In genomic region chr3:57093489-57093888, GRCh38 we compare ENCODE assay signal across 20 cellular contexts. TPM values are rescaled to one million over a fixed set of nuclear protein-coding genes. Genes with fewer than 3 reads are reported as not detected.
A peak's percentile ranks its signal among the peaks of the same experiment; 100 is the strongest.
DNase-seq lines count a peak whose midpoint lies in the region; ATAC-seq, FAIRE-seq and TF ChIP-seq lines count a peak whose summit lies in the region.
"Had no signal": no experiment of that assay in that cellular context is flagged by ENCODE, and none has a peak within 500 bp of the region (broad histone marks: within the 10 kb centered on the region; RNA-seq: fewer than 3 reads in every experiment).

No MANE protein-coding gene starts in this region.

- no TSS peak for BruUV-seq in K562 (replicated peaks; lab: Mats Ljungman, UMichigan)

- H3F3A ChIP-seq in OCI-LY1 (ENCODE audit: insufficient read depth, low read length), result no peaks in the 10 kb centered on the region

- H3K27me3 Mint-ChIP-seq in nephron (ENCODE audit: low read depth), result no peaks in the 10 kb centered on the region
- H3K27me3 Mint-ChIP-seq: CD4-positive, CD25-positive, alpha-beta regulatory T cell had no signal

- no peak for ATAC-seq in K562
- ATAC-seq in HG02642 (IDR thresholded peaks at IDR 0.05; ENCODE audit: poor library complexity, unreplicated experiment), result no peak
- ATAC-seq in GM21717 (IDR thresholded peaks at IDR 0.05; ENCODE audit: unreplicated experiment), result no peak

- DNase-seq in GM20000 (ENCODE audit: low spot score) (no peak), K562 (ENCODE audit: extremely low read depth in 1 of 4, low spot score in 3 of 4) (no peak), NCI-H146 treated with DMSO at 0.1 percent for 48 hours (lab: John Stamatoyannopoulos, UW; ENCODE audit: unreplicated experiment) (no peak)
- DNase-seq: ACHN; Calu3; CD4-positive, CD25-positive, alpha-beta regulatory T cell; DMS79; KBM-7; MM.1S; NCI-H1105; NCI-H187; NCI-H446; Peyer's patch; SHP77 had no signal

- TF ChIP-seq RAD21 in K562 (CRISPR knock-in tag; conservative IDR thresholded peaks at IDR 0.05 in 1 of 2, IDR thresholded peaks at IDR 0.05 in 1 of 2), result peak in 1 of 2 experiments; percentile 48; a peak in 2 of 4 replicates

- H3K4me1 Mint-ChIP-seq in nephron, result peaks cover 71% of the 10 kb centered on the region

- no peak overlapping the region for H2AFZ ChIP-seq in OCI-LY1 (ENCODE audit: low read length)
- H2AFZ ChIP-seq in K562 (ENCODE audit: low read depth, low read length), result no peak overlapping the region

- H3K4me3 Mint-ChIP-seq in nephron, result no peak overlapping the region
- H3K4me3 Mint-ChIP-seq: CD4-positive, CD25-positive, alpha-beta regulatory T cell had no signal

- H3K9me3 Mint-ChIP-seq in nephron, result no peaks in the 10 kb centered on the region
- H3K9me3 Mint-ChIP-seq: CD4-positive, CD25-positive, alpha-beta regulatory T cell had no signal

- H3K9me1 ChIP-seq in K562 (ENCODE audit: control insufficient read depth, insufficient read depth, low read length), result no peaks in the 10 kb centered on the region

- H3K27ac ChIP-seq in OCI-LY1 (ENCODE audit: low read depth, low read length, poor library complexity, severe bottlenecking), result no peak overlapping the region
- no peak overlapping the region for H3K27ac ChIP-seq in K562 (ENCODE audit: extremely low read depth, low read depth, low read length)
- H3K27ac ChIP-seq: Peyer's patch had no signal

- no peaks in the 10 kb centered on the region for H4K20me1 ChIP-seq in OCI-LY1 (ENCODE audit: insufficient read depth, low read length)
- H4K20me1 ChIP-seq in K562 (replicated peaks; ENCODE audit: control insufficient read depth, insufficient read depth, low read length), result no peaks in the 10 kb centered on the region

- peak; percentile 12 for TF ChIP-seq CTCF in GM20000 (IDR thresholded peaks at IDR 0.05; ENCODE audit: extremely low read depth, missing control alignments)
- TF ChIP-seq CTCF in OCI-LY1 (IDR thresholded peaks at IDR 0.05; ENCODE audit: low read length), result peak; percentile 29; the same call in 1 of the 2 replicates
- peak in 2 of 3 experiments; percentile 11 to 30; a peak in 2 of 6 replicates for TF ChIP-seq CTCF in K562 (IDR thresholded peaks at IDR 0.05 in 2 of 3, conservative IDR thresholded peaks at IDR 0.05 in 1 of 3; ENCODE audit: insufficient read depth in 2 of 3, low read depth in 1 of 3, low read length in 3 of 3)
- TF ChIP-seq CTCF in nephron (IDR thresholded peaks at IDR 0.05; ENCODE audit: unreplicated experiment in 3 of 3), result no peak

- H3K27me3 ChIP-seq in OCI-LY1 (ENCODE audit: insufficient read depth, low read length) (no peaks in the 10 kb centered on the region), K562 (ENCODE audit: control insufficient read depth in 2 of 2, insufficient read depth in 2 of 2, low read length in 2 of 2) (peaks cover 0 to 16% of the 10 kb centered on the region in 2 experiments; a peak in 2 of 5 replicates)
- H3K27me3 ChIP-seq: Peyer's patch had no signal

- H3K9me3 ChIP-seq in OCI-LY1 (ENCODE audit: low read length) (no peaks in the 10 kb centered on the region), K562 (replicated peaks; ENCODE audit: control insufficient read depth, insufficient read depth, low read depth, low read length) (no peaks in the 10 kb centered on the region)
- H3K9me3 ChIP-seq: Peyer's patch had no signal

- no peak overlapping the region for H3K4me3 ChIP-seq in OCI-LY1 (ENCODE audit: low read depth, low read length, poor library complexity, severe bottlenecking)
- H3K4me3 ChIP-seq in K562, result no peak overlapping the region
- H3K4me3 ChIP-seq: Peyer's patch had no signal

- H3K4me2 ChIP-seq in OCI-LY1 (ENCODE audit: low read length) (no peak overlapping the region), K562 (ENCODE audit: insufficient read depth, low read length) (no peak overlapping the region)

- peaks cover 62% of the 10 kb centered on the region for H3K36me3 Mint-ChIP-seq in nephron (ENCODE audit: low read depth)
- H3K36me3 Mint-ChIP-seq: CD4-positive, CD25-positive, alpha-beta regulatory T cell had no signal

- H3K27ac Mint-ChIP-seq in nephron, result peak overlapping the region; percentile 84 to 97 (median 95)
- H3K27ac Mint-ChIP-seq: CD4-positive, CD25-positive, alpha-beta regulatory T cell had no signal

- no peak overlapping the region for H3K9ac ChIP-seq in OCI-LY1 (ENCODE audit: low read length)
- H3K9ac ChIP-seq in K562 (ENCODE audit: insufficient read depth in 1 of 2, low read depth in 2 of 2, low read length in 2 of 2), result no peak overlapping the region

- H3K79me2 ChIP-seq in OCI-LY1 (ENCODE audit: insufficient read depth, low read length) (no peaks in the 10 kb centered on the region), K562 (ENCODE audit: control insufficient read depth, insufficient read depth, low read length) (no peaks in the 10 kb centered on the region)

- POLR2A ChIA-PET in K562 (lab: Yijun Ruan, JAX), result interaction anchor here (1.1 kb wide), 1 partner anchor 13 kb away, joined by 4 read pairs; no protein-coding TSS in a partner anchor

- TF ChIP-seq EP300 in K562 (IDR thresholded peaks at IDR 0.05; ENCODE audit: low read length), result no peak

- H3K9me2 ChIP-seq in OCI-LY1 (ENCODE audit: low read depth, low read length), result no peaks in the 10 kb centered on the region

- H3K36me3 ChIP-seq in OCI-LY1 (ENCODE audit: insufficient read depth, low read length) (no peaks in the 10 kb centered on the region), K562 (ENCODE audit: control insufficient read depth, insufficient read depth, low read length) (no peaks in the 10 kb centered on the region)
- H3K36me3 ChIP-seq: Peyer's patch had no signal

- peaks cover 4% of the 10 kb centered on the region for H3K4me1 ChIP-seq in OCI-LY1 (ENCODE audit: insufficient read depth, low read length, severe bottlenecking)
- no peaks in the 10 kb centered on the region; a peak in 1 of 5 replicates for H3K4me1 ChIP-seq in K562 (replicated peaks in 1 of 2; ENCODE audit: control insufficient read depth in 2 of 2, insufficient read depth in 2 of 2, low read length in 2 of 2)
- H3K4me1 ChIP-seq: Peyer's patch had no signal

- no peak for TF ChIP-seq POLR2A in K562 (conservative IDR thresholded peaks at IDR 0.05)

- intact Hi-C loops in K562 (cut with micrococcal nuclease), result loop anchor here (5.0 kb wide), 1 partner anchor 86 kb away; no protein-coding TSS in a partner anchor

- no peak for FAIRE-seq in K562 (lab: Jason Lieb, UNC)
- FAIRE-seq: HTR-8/SVneo had no signal

- in situ Hi-C loops in K562 (cut with MboI), result no loop called here

- CTCF ChIA-PET in K562 (lab: Yijun Ruan, JAX; ENCODE audit: low intra/inter-chr PET ratio), result no interaction called here

TF ChIP-seq in K562, 482 proteins besides CTCF, POLR2A, EP300 and RAD21:
- TF ChIP-seq FOXK1 (CRISPR knock-in tag; IDR thresholded peaks at IDR 0.05; ENCODE audit: borderline replicate concordance), result no peak

RNA-seq across cellular contexts. Expression of gene SPATA12, which starts 33.0 kb away (rescaled TPM):
- total RNA-seq in K562 (2011; cell fraction: chromatin; rRNA removed; ENCODE audit: low replicate concordance), result not detected in 2 replicates
- not detected in 2 replicates for total RNA-seq in K562 (2011; cell fraction: nucleolus; rRNA removed)
- not detected in 2 replicates for total RNA-seq in K562 (2011; cell fraction: nucleoplasm; rRNA removed)
- total RNA-seq in K562 (2014; rRNA removed), result not detected in 2 replicates
- total RNA-seq in K562 (2014; rRNA removed; fragmentation: Illumina TruSeq; extraction: Trizol), result not detected in 2 replicates
- not detected in 2 replicates for total RNA-seq in K562 (2015; rRNA removed; fragmentation: Illumina TruSeq; extraction: Trizol)
- total RNA-seq in K562 (2021), result not detected in 2 replicates
- not detected in 2 replicates for polyA plus RNA-seq in K562 (2011; rRNA removed)
- polyA plus RNA-seq in K562 (2011; cell fraction: cytosol; rRNA removed), result not detected in 2 replicates
- polyA plus RNA-seq in K562 (2011; cell fraction: nucleus; rRNA removed), result not detected in 2 replicates
- not detected in 2 replicates for polyA plus RNA-seq in K562 (2012)
- polyA plus RNA-seq in K562 (2014; fragmentation: Illumina TruSeq; extraction: Trizol), result not detected in 2 replicates
- not detected for polyA plus RNA-seq in K562 (2014; fragmentation: Nextera tagmentation; extraction: Ambion mirVana)
- polyA plus RNA-seq in K562 (2014; rRNA removed), result not detected in 2 replicates
- not detected in 2 replicates for polyA minus RNA-seq in K562 (2011; rRNA and poly(A)+ RNA removed)
- polyA minus RNA-seq in K562 (2011; cell fraction: cytosol; rRNA and poly(A)+ RNA removed), result not detected in 2 replicates
- polyA minus RNA-seq in K562 (2011; cell fraction: nucleus; rRNA and poly(A)+ RNA removed), result not detected in 2 replicates
- total RNA-seq: CD4-positive, CD25-positive, alpha-beta regulatory T cell; G401; Peyer's patch had no signal
- polyA plus RNA-seq: CD4-positive, CD25-positive, alpha-beta regulatory T cell had no signal

Comparison
In these comparisons a context has a peak if more than half of its experiments do, and no peak if none do; other contexts are left out.
1. CTCF ChIP-seq: peak in GM20000 (single experiment), OCI-LY1 (single experiment) and K562 (2 of 3); none in nephron (0 of 3).